15 cellular contexts compared by ENCODE assay signal in the genomic region with DNA sequence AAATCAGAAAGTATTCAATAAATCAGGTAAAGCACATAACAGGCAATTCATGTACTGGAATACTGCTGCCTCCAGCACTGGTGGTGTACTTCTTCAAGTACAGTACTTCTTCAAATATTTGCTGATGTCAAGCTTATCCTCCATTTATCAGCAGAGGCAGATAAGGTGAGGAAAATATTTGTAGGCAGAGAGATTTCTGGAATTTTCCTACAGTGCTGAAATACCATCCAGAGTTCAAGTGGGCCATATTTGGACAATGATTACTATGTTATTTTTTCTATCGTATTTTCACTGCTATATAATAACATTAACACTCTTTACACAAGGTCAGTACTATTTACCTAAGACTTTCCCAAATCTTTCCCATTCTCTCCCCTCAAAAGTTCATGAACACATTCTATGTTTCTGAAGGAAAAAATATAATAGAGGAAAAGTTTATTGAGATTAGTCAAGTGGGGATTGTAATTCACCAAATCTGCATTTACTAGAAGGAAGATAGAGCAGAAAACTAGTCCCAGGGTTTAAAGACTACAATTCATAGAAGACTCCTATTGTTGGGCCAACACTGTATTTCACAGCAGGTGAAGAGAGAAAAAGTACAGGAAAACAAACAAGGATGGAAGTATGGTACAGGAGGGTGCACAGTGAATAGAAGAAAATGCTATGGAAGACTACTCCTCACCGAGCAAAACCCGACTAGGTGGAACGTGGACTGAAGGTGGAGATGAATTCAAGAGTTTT.
A peak's percentile ranks its signal among the peaks of the same experiment; 100 is the strongest.
DNase-seq lines count a peak whose midpoint lies in the region; ATAC-seq and TF ChIP-seq lines count a peak whose summit lies in the region.
"Had no signal": no experiment of that assay in that cellular context is flagged by ENCODE, and none has a peak within 500 bp of the region (broad histone marks: within the 10 kb centered on the region; RNA-seq: fewer than 3 reads in every experiment).

No MANE protein-coding gene starts in this region.

- peaks cover 18% of the 10 kb centered on the region for H3K36me3 Mint-ChIP-seq in nephron (ENCODE audit: low read depth)
- H3K36me3 Mint-ChIP-seq: activated naive CD4-positive, alpha-beta T cell treated with anti-CD3 and anti-CD28 coated beads, Interleukin-2, amount 50 U/mL, for 24 hours had no signal

- no peaks in the 10 kb centered on the region for H3K27me3 ChIP-seq in ACC112 (ENCODE audit: insufficient read depth, low read length)

- peaks cover 42% of the 10 kb centered on the region for H3K4me1 ChIP-seq in ACC112 (ENCODE audit: control insufficient read depth, insufficient read depth, low read length, unreplicated experiment)

- H2AFZ ChIP-seq in ACC112 (ENCODE audit: low read length, unreplicated experiment): no peak overlapping the region

- H3K4me1 Mint-ChIP-seq in nephron: peaks cover 6% of the 10 kb centered on the region
- H3K4me1 Mint-ChIP-seq: activated naive CD4-positive, alpha-beta T cell treated with anti-CD3 and anti-CD28 coated beads, Interleukin-2, amount 50 U/mL, for 24 hours had no signal

- H3K36me3 ChIP-seq in ACC112 (ENCODE audit: insufficient read depth, low read length): peaks cover 25% of the 10 kb centered on the region

- ATAC-seq in HG02623 (IDR thresholded peaks at IDR 0.05; ENCODE audit: unreplicated experiment): no peak
- ATAC-seq in HG03025 (IDR thresholded peaks at IDR 0.05; ENCODE audit: low FRiP score, unreplicated experiment): no peak
- ATAC-seq in GM21390 (IDR thresholded peaks at IDR 0.05; ENCODE audit: unreplicated experiment): no peak
- ATAC-seq: esophagus mucosa had no signal

- peaks cover 3% of the 10 kb centered on the region for H3K9me3 Mint-ChIP-seq in nephron
- H3K9me3 Mint-ChIP-seq: activated naive CD4-positive, alpha-beta T cell treated with anti-CD3 and anti-CD28 coated beads, Interleukin-2, amount 50 U/mL, for 24 hours had no signal

- TF ChIP-seq CTCF in nephron (IDR thresholded peaks at IDR 0.05; ENCODE audit: unreplicated experiment in 3 of 3): no peak

- H3K27ac Mint-ChIP-seq in nephron: peak overlapping the region; percentile 2 to 43 (median 26)
- H3K27ac Mint-ChIP-seq: activated naive CD4-positive, alpha-beta T cell treated with anti-CD3 and anti-CD28 coated beads, Interleukin-2, amount 50 U/mL, for 24 hours had no signal

- no peaks in the 10 kb centered on the region for H3K79me2 ChIP-seq in ACC112 (ENCODE audit: control insufficient read depth, insufficient read depth, low read length, unreplicated experiment)

- H3K27ac ChIP-seq in ACC112 (ENCODE audit: low read depth, low read length): peak overlapping the region; percentile 82

- no peaks in the 10 kb centered on the region for H3K27me3 Mint-ChIP-seq in nephron (ENCODE audit: low read depth)

- DNase-seq in NCI-H226 (peak; percentile 94), dermis microvascular lymphatic vessel endothelial cell (ENCODE audit: low read depth in 2 of 2) (peak; percentile 22 to 59), DMS114 treated with DMSO at 0.1 percent for 48 hours (lab: John Stamatoyannopoulos, UW; ENCODE audit: unreplicated experiment) (no peak)
- DNase-seq: activated CD8-positive, alpha-beta memory T cell treated with anti-CD3 and anti-CD28 coated beads, Interleukin-2, amount 50 U/mL, for 4 hours; DMS79; hypothalamus; NCI-H1105; nucleus accumbens had no signal

- H3K4me3 ChIP-seq in ACC112 (ENCODE audit: low read depth, low read length): no peak overlapping the region

- no peak overlapping the region for H3K4me3 Mint-ChIP-seq in nephron
- H3K4me3 Mint-ChIP-seq: activated naive CD4-positive, alpha-beta T cell treated with anti-CD3 and anti-CD28 coated beads, Interleukin-2, amount 50 U/mL, for 24 hours had no signal
